In the genomic region with DNA sequence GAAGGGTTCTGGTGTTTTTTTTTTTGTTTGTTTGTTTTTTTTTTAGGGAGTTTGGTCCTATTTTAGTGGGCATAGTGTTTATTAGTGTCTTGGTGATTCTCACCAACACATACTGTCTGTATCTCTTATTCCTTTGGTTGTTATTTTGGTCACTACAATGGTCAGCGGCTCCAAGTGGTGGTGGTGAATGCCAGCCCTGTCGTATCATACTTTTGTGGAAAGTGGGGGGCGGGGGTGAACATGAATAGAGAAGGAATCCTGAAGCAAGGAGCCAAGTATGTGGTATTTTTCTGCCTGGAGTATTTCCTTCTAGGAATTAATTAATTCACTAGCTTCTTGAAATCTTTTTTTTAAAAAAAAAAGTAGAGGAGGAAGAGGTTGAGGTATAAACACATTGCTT, we compare ENCODE assay signal across 26 cellular contexts.
DNase-seq lines count a peak whose midpoint lies in the region; ATAC-seq and TF ChIP-seq lines count a peak whose summit lies in the region.
"Had no signal": no experiment of that assay in that cellular context is flagged by ENCODE, and none has a peak within 500 bp of the region (broad histone marks: within the 10 kb centered on the region; RNA-seq: fewer than 3 reads in every experiment).

No MANE protein-coding gene starts in this region.

- peaks cover 68% of the 10 kb centered on the region for H3K4me1 Mint-ChIP-seq in stimulated activated memory B cell treated with anti-CD40 and anti-IgM and Interleukin-4, amounts not matched to agents 10 μg/mL and 1 μg/mL and 100 μg/mL, for 72 hours
- H3K4me1 Mint-ChIP-seq in activated naive CD4-positive, alpha-beta T cell treated with anti-CD3 and anti-CD28 coated beads, Interleukin-2, amount 10 ng/mL, durations not matched to agents 7 days and 5 days: peaks cover 8% of the 10 kb centered on the region

- TF ChIP-seq CTCF in astrocyte of the spinal cord (IDR thresholded peaks at IDR 0.05; ENCODE audit: low read depth, low read length): no peak

- DNase-seq in LHCN-M2 (ENCODE audit: low read depth): peak; percentile 39
- peak; percentile 30 for DNase-seq in astrocyte of the spinal cord (ENCODE audit: low read depth, low spot score)
- peak; percentile 67 for DNase-seq in left ventricle myocardium superior
- no peak for DNase-seq in ureter (ENCODE audit: low spot score)
- no peak for DNase-seq in COLO829 (ENCODE audit: low spot score)
- DNase-seq in activated CD4-positive, CD25-positive, alpha-beta regulatory T cell (lab: John Stamatoyannopoulos, UW): no peak
- DNase-seq in activated naive CD4-positive, alpha-beta T cell treated with anti-CD3 and anti-CD28 coated beads, Interleukin-2, amount 10 ng/mL, durations not matched to agents 7 days and 5 days: no peak
- DNase-seq: activated CD4-positive, alpha-beta T cell treated with anti-CD3 and anti-CD28 coated beads for 4 hours; activated CD8-positive, alpha-beta memory T cell treated with anti-CD3 and anti-CD28 coated beads for 24 hours; activated gamma-delta T cell; activated T-cell treated with anti-CD3 and anti-CD28 coated beads, Interleukin-2, amount 50 U/mL, for 1 hour; body of pancreas; CD4-positive, alpha-beta T cell; H7; kidney; NCI-H2029; NCI-H2227 treated with DMSO at 0.1 percent for 48 hours; NCI-H748 treated with DMSO at 0.1 percent for 48 hours; RPMI8226; stimulated activated CD4-positive, alpha-beta T cell treated with anti-CD3 and anti-CD28 coated beads, Interleukin-4, amount 100 ng/mL, for 24 hours; T-helper 2 cell had no signal

- peaks cover 68% of the 10 kb centered on the region for H3K36me3 Mint-ChIP-seq in stimulated activated memory B cell treated with anti-CD40 and anti-IgM and Interleukin-4, amounts not matched to agents 10 μg/mL and 1 μg/mL and 100 μg/mL, for 72 hours
- H3K36me3 Mint-ChIP-seq in activated naive CD4-positive, alpha-beta T cell treated with anti-CD3 and anti-CD28 coated beads, Interleukin-2, amount 10 ng/mL, durations not matched to agents 7 days and 5 days: peaks cover 47% of the 10 kb centered on the region
- H3K36me3 Mint-ChIP-seq: stimulated activated effector memory CD8-positive, alpha-beta T cell treated with anti-CD3 and anti-CD28 coated beads, Interleukin-12 subunit alpha, Interleukin-12 subunit beta, amount 100 ng/mL, for 72 hours had no signal

- no peak overlapping the region for H3K4me3 Mint-ChIP-seq in stimulated activated memory B cell treated with anti-CD40 and anti-IgM and Interleukin-4, amounts not matched to agents 10 μg/mL and 1 μg/mL and 100 μg/mL, for 72 hours
- no peak overlapping the region for H3K4me3 Mint-ChIP-seq in activated naive CD4-positive, alpha-beta T cell treated with anti-CD3 and anti-CD28 coated beads, Interleukin-2, amount 10 ng/mL, durations not matched to agents 7 days and 5 days
- H3K4me3 Mint-ChIP-seq: CD4-positive, alpha-beta T cell; neural crest cell; stimulated activated effector memory CD8-positive, alpha-beta T cell treated with anti-CD3 and anti-CD28 coated beads, Interleukin-12 subunit alpha, Interleukin-12 subunit beta, amount 100 ng/mL, for 72 hours had no signal

- no peaks in the 10 kb centered on the region for H3K27me3 Mint-ChIP-seq in stimulated activated memory B cell treated with anti-CD40 and anti-IgM and Interleukin-4, amounts not matched to agents 10 μg/mL and 1 μg/mL and 100 μg/mL, for 72 hours
- no peaks in the 10 kb centered on the region for H3K27me3 Mint-ChIP-seq in activated naive CD4-positive, alpha-beta T cell treated with anti-CD3 and anti-CD28 coated beads, Interleukin-2, amount 10 ng/mL, durations not matched to agents 7 days and 5 days
- H3K27me3 Mint-ChIP-seq: CD4-positive, alpha-beta T cell had no signal

- intact Hi-C loops in left ventricle myocardium superior (cut with micrococcal nuclease): no loop called here

- peak; percentile 97 for ATAC-seq in left ventricle myocardium superior
- no peak for ATAC-seq in stimulated activated memory B cell treated with anti-CD40 and anti-IgM and Interleukin-4, amounts not matched to agents 10 μg/mL and 1 μg/mL and 100 μg/mL, for 72 hours
- ATAC-seq: body of pancreas; sciatic nerve; stimulated activated effector memory CD8-positive, alpha-beta T cell treated with anti-CD3 and anti-CD28 coated beads, Interleukin-12 subunit alpha, Interleukin-12 subunit beta, amount 100 ng/mL, for 72 hours had no signal

- peak overlapping the region; percentile 72 for H3K27ac Mint-ChIP-seq in stimulated activated memory B cell treated with anti-CD40 and anti-IgM and Interleukin-4, amounts not matched to agents 10 μg/mL and 1 μg/mL and 100 μg/mL, for 72 hours
- H3K27ac Mint-ChIP-seq in activated naive CD4-positive, alpha-beta T cell treated with anti-CD3 and anti-CD28 coated beads, Interleukin-2, amount 10 ng/mL, durations not matched to agents 7 days and 5 days: no peak overlapping the region
- H3K27ac Mint-ChIP-seq: CD4-positive, alpha-beta T cell; stimulated activated effector memory CD8-positive, alpha-beta T cell treated with anti-CD3 and anti-CD28 coated beads, Interleukin-12 subunit alpha, Interleukin-12 subunit beta, amount 100 ng/mL, for 72 hours had no signal

- CTCF ChIA-PET in activated naive CD4-positive, alpha-beta T cell treated with anti-CD3 and anti-CD28 coated beads, Interleukin-2, amount 10 ng/mL, durations not matched to agents 7 days and 5 days (lab: Charles Lee): no interaction called here

- H3K9me3 Mint-ChIP-seq in stimulated activated memory B cell treated with anti-CD40 and anti-IgM and Interleukin-4, amounts not matched to agents 10 μg/mL and 1 μg/mL and 100 μg/mL, for 72 hours: peaks cover 5% of the 10 kb centered on the region
- H3K9me3 Mint-ChIP-seq in activated naive CD4-positive, alpha-beta T cell treated with anti-CD3 and anti-CD28 coated beads, Interleukin-2, amount 10 ng/mL, durations not matched to agents 7 days and 5 days: no peaks in the 10 kb centered on the region
- H3K9me3 Mint-ChIP-seq: CD4-positive, alpha-beta T cell; neural crest cell had no signal

- no peak overlapping the region for H3K4me3 ChIP-seq in astrocyte of the spinal cord (ENCODE audit: low read depth, low read length)
- H3K4me3 ChIP-seq: body of pancreas, vagina had no signal

- in situ Hi-C loops in astrocyte of the spinal cord (cut with HindIII; ENCODE audit: low sequenced_read_pairs): no loop called here

Comparison
In these comparisons a context has a peak if more than half of its experiments do, and no peak if none do; other contexts are left out.
1. DNase-seq: peak in LHCN-M2 (single experiment), astrocyte of the spinal cord (single experiment) and left ventricle myocardium superior (single experiment); none in ureter (single experiment), COLO829 (single experiment), activated CD4-positive, CD25-positive, alpha-beta regulatory T cell (0 of 4) and activated naive CD4-positive, alpha-beta T cell treated with anti-CD3 and anti-CD28 coated beads, Interleukin-2, amount 10 ng/mL, durations not matched to agents 7 days and 5 days (single experiment).